In genomic region chr3:196537319-196537984, GRCh38 we compare ENCODE assay signal across 8 cellular contexts. TPM values are rescaled to one million over a fixed set of nuclear protein-coding genes. Genes with fewer than 3 reads are reported as not detected.
DNase-seq lines count a peak whose midpoint lies in the region; ATAC-seq and TF ChIP-seq lines count a peak whose summit lies in the region.

No MANE protein-coding gene starts in this region.

- H3K23ac ChIP-seq in neuronal stem cell (ENCODE audit: low read depth, low read length, poor library complexity): no peak overlapping the region

- H3K9ac ChIP-seq in neuronal stem cell (ENCODE audit: low read depth, low read length, poor library complexity): no peak overlapping the region

- no peak overlapping the region for H2AK5ac ChIP-seq in neuronal stem cell (ENCODE audit: low read depth, low read length)

- ATAC-seq in upper lobe of right lung (no peak), GM18909 (IDR thresholded peaks at IDR 0.05; ENCODE audit: poor library complexity, unreplicated experiment) (no peak), HG02938 (IDR thresholded peaks at IDR 0.05; ENCODE audit: unreplicated experiment) (no peak)

- H3K4me2 ChIP-seq in neuronal stem cell (ENCODE audit: insufficient read depth, low read length, poor library complexity, severe bottlenecking): no peak overlapping the region

- H2BK5ac ChIP-seq in neuronal stem cell (ENCODE audit: low read length): no peak overlapping the region

- H3K9me3 ChIP-seq in neuronal stem cell (replicated peaks in 1 of 2; ENCODE audit: control insufficient read depth in 2 of 2, insufficient read depth in 1 of 2, low read depth in 1 of 2, low read length in 2 of 2) (peaks cover 0 to 2% of the 10 kb centered on the region in 2 donors), upper lobe of right lung (no peaks in the 10 kb centered on the region)

- WGBS in neuronal stem cell (ENCODE audit: extremely low coverage in 2 of 2, insufficient read length in 2 of 2, insufficient replicate concordance in 1 of 2), 2 donors: no CpG with 5 or more reads among the region's 18 CpGs

- intact Hi-C loops in upper lobe of right lung (cut with DNase I): no loop called here

- H2BK12ac ChIP-seq in neuronal stem cell (ENCODE audit: low read length): no peak overlapping the region

- H3K27me3 ChIP-seq in neuronal stem cell (ENCODE audit: control insufficient read depth in 3 of 3, insufficient read depth in 3 of 3, low read depth in 1 of 3, low read length in 3 of 3) (no peaks in the 10 kb centered on the region), upper lobe of right lung (no peaks in the 10 kb centered on the region)

- no peak overlapping the region for H4K91ac ChIP-seq in neuronal stem cell (ENCODE audit: low read depth, low read length, poor library complexity)

- H3K79me1 ChIP-seq in neuronal stem cell (ENCODE audit: low read depth, low read length): no peaks in the 10 kb centered on the region

- no peak overlapping the region for H3K4ac ChIP-seq in neuronal stem cell (ENCODE audit: low read length)

- H3K4me3 ChIP-seq in neuronal stem cell (ENCODE audit: low read length in 2 of 2): no peak overlapping the region
- no peak overlapping the region for H3K4me3 ChIP-seq in upper lobe of right lung

- peak; percentile 71 for TF ChIP-seq CTCF in upper lobe of right lung (IDR thresholded peaks at IDR 0.05)

- H3K36me3 ChIP-seq in neuronal stem cell (replicated peaks in 1 of 2; ENCODE audit: control insufficient read depth in 2 of 2, insufficient read depth in 2 of 2, low read length in 2 of 2) (no peaks in the 10 kb centered on the region), upper lobe of right lung (no peaks in the 10 kb centered on the region)

- H3K14ac ChIP-seq in neuronal stem cell (ENCODE audit: low read length): no peak overlapping the region

- H3K18ac ChIP-seq in neuronal stem cell (ENCODE audit: low read length): no peak overlapping the region

- no peak overlapping the region for H4K8ac ChIP-seq in neuronal stem cell (ENCODE audit: low read depth, low read length)

- no peak overlapping the region for H2BK120ac ChIP-seq in neuronal stem cell (ENCODE audit: low read depth, low read length)

- H3K27ac ChIP-seq in neuronal stem cell (replicated peaks; ENCODE audit: low read length): no peak overlapping the region
- no peak overlapping the region for H3K27ac ChIP-seq in upper lobe of right lung

- DNase-seq in COLO668 (lab: John Stamatoyannopoulos, UW; ENCODE audit: unreplicated experiment): peak; percentile 5
- peak; percentile 19 to 28 for DNase-seq in Kasumi-1 (lab: John Stamatoyannopoulos, UW)
- peak; percentile 57 to 73 for DNase-seq in activated CD4-positive, alpha-beta T cell treated with anti-CD3 and anti-CD28 coated beads, Interleukin-2, amount 50 U/mL, for 4 hours
- DNase-seq in effector CD8-positive, alpha-beta T cell (lab: John Stamatoyannopoulos, UW): peak; percentile 57
- peak; percentile 60 for DNase-seq in neuronal stem cell (ENCODE audit: low spot score)
- no peak for DNase-seq in upper lobe of right lung

- H2AFZ ChIP-seq in neuronal stem cell (ENCODE audit: low read length): no peak overlapping the region

- H3K4me1 ChIP-seq in neuronal stem cell (ENCODE audit: control insufficient read depth in 2 of 2, insufficient read depth in 1 of 2, low read depth in 1 of 2, low read length in 2 of 2) (no peaks in the 10 kb centered on the region), upper lobe of right lung (no peaks in the 10 kb centered on the region)

- H2BK15ac ChIP-seq in neuronal stem cell (ENCODE audit: low read length): no peak overlapping the region

RNA-seq across cellular contexts. Expression of gene SMCO1, which starts 22.3 kb away (rescaled TPM):
- not detected for polyA plus RNA-seq in neuronal stem cell (2013, experiment 1 of 2)
- polyA plus RNA-seq in neuronal stem cell (2013, experiment 2 of 2): 0.01 TPM
- total RNA-seq in upper lobe of right lung: not detected

RNA-seq across cellular contexts. Expression of gene WDR53, which starts 30.9 kb away (rescaled TPM):
- polyA plus RNA-seq in neuronal stem cell (2013, experiment 1 of 2): 12.4 TPM
- polyA plus RNA-seq in neuronal stem cell (2013, experiment 2 of 2): 12.2 TPM
- 13.8 TPM for total RNA-seq in upper lobe of right lung

RNA-seq across cellular contexts. Expression of gene FBXO45, which starts 31.0 kb away (rescaled TPM):
- polyA plus RNA-seq in neuronal stem cell (2013, experiment 1 of 2): 10.3 TPM
- 10.8 TPM for polyA plus RNA-seq in neuronal stem cell (2013, experiment 2 of 2)
- 8.2 TPM for total RNA-seq in upper lobe of right lung

RNA-seq across cellular contexts. Expression of gene RNF168, which starts 33.9 kb away (rescaled TPM):
- 15.5 TPM for polyA plus RNA-seq in neuronal stem cell (2013, experiment 1 of 2)
- 16.5 TPM for polyA plus RNA-seq in neuronal stem cell (2013, experiment 2 of 2)
- 21.1 TPM for total RNA-seq in upper lobe of right lung
